ENCODE assay signal across 15 cellular contexts in genomic region chr22:26707090-26707489, GRCh38. TPM values are rescaled to one million over a fixed set of nuclear protein-coding genes. Genes with fewer than 3 reads are reported as not detected.
DNase-seq lines count a peak whose midpoint lies in the region; ATAC-seq, FAIRE-seq and TF ChIP-seq lines count a peak whose summit lies in the region.
"Had no signal": no experiment of that assay in that cellular context is flagged by ENCODE, and none has a peak within 500 bp of the region (broad histone marks: within the 10 kb centered on the region; RNA-seq: fewer than 3 reads in every experiment).

No MANE protein-coding gene starts in this region.

- H4K5ac ChIP-seq in H1 (ENCODE audit: insufficient read length, low read depth, low read length): no peak overlapping the region

- WGBS in H1 (ENCODE audit: extremely low coverage in 1 of 2, insufficient coverage in 1 of 2, insufficient read length in 1 of 2, insufficient replicate concordance in 2 of 2, low coverage in 1 of 2, low lambda C conversion rate in 2 of 2, missing lambda C conversion rate in 1 of 2), 2 experiments: 94% methylated on average over 2 of the region's 2 CpGs; no CpG with 5 or more reads in 1 of the 2 experiments
- WGBS in esophagus squamous epithelium, 2 donors: 86 to 93% methylated on average over 2 of the region's 2 CpGs

- H3K4me3 ChIP-seq in HEK293 (ENCODE audit: low read depth, low read length) (no peak overlapping the region), H1 (ENCODE audit: extremely low read depth in 1 of 4, insufficient read depth in 2 of 4, low read depth in 3 of 4, low read length in 4 of 4) (no peak overlapping the region), esophagus squamous epithelium (no peak overlapping the region), gastrocnemius medialis (no peak overlapping the region)
- H3K4me3 ChIP-seq: GM23248 had no signal

- TF ChIP-seq CTCF in HEK293 (tag by site-specific recombination; IDR thresholded peaks at IDR 0.05) (no peak), H1 (IDR thresholded peaks at IDR 0.05; ENCODE audit: control extremely low read depth in 1 of 3, insufficient read depth in 1 of 3, low read depth in 1 of 3, low read length in 3 of 3) (no peak), esophagus squamous epithelium (IDR thresholded peaks at IDR 0.05) (no peak), gastrocnemius medialis (IDR thresholded peaks at IDR 0.05 in 4 of 5, conservative IDR thresholded peaks at IDR 0.05 in 1 of 5) (no peak)

- no peak overlapping the region for H2AFZ ChIP-seq in H1 (ENCODE audit: low read length)
- H2AFZ ChIP-seq: GM23248 had no signal

- DNase-seq in MV-4-11 (lab: John Stamatoyannopoulos, UW): peak; percentile 18
- peak; percentile 11 for DNase-seq in OCI-M1 (lab: John Stamatoyannopoulos, UW)
- DNase-seq in H1 (ENCODE audit: low read depth in 1 of 2, low spot score in 2 of 2): no peak
- no peak for DNase-seq in iPS-NIHi7 (ENCODE audit: extremely low spot score)
- no peak for DNase-seq in esophagus squamous epithelium (lab: John Stamatoyannopoulos, UW)
- DNase-seq in gastrocnemius medialis: no peak
- DNase-seq: CD8-positive, alpha-beta T cell; DND-41; GF-D8; GM23248; H7; IMR-90 had no signal

- H2AK5ac ChIP-seq in H1 (ENCODE audit: low read depth, low read length): no peak overlapping the region

- no peaks in the 10 kb centered on the region for H3K79me2 ChIP-seq in H1 (ENCODE audit: control insufficient read depth in 1 of 2, insufficient read depth in 2 of 2, low read length in 2 of 2)

- H3K14ac ChIP-seq in H1 (ENCODE audit: insufficient read length): no peak overlapping the region

- ATAC-seq in gastrocnemius medialis (no peak), esophagus mucosa (no peak)
- ATAC-seq: CD8-positive, alpha-beta T cell had no signal

- CTCF ChIA-PET in HEK293 (lab: Yijun Ruan, JAX) (interaction anchor here (0.6 to 0.7 kb wide), 2 partner anchors 10 to 959 kb away, joined by 4 to 6 read pairs; no protein-coding TSS in a partner anchor), H1 (lab: Charles Lee; ENCODE audit: partially characterized antibody) (interaction anchor here (0.7 to 0.9 kb wide), 2 partner anchors 11 to 97 kb away, joined by 3 read pairs; no protein-coding TSS in a partner anchor)

- no peak overlapping the region for H2BK5ac ChIP-seq in H1 (ENCODE audit: low read depth, low read length)

- no peak overlapping the region for H3K9ac ChIP-seq in H1 (replicated peaks in 1 of 4; ENCODE audit: extremely low read depth in 1 of 4, low read depth in 3 of 4, low read length in 3 of 4)
- H3K9ac ChIP-seq: GM23248 had no signal

- no peak overlapping the region for H3K27ac ChIP-seq in HEK293 (ENCODE audit: extremely low read depth, low read depth, low read length)
- no peak overlapping the region for H3K27ac ChIP-seq in H1 (ENCODE audit: low read depth, low read length)
- H3K27ac ChIP-seq in esophagus squamous epithelium: no peak overlapping the region
- H3K27ac ChIP-seq in gastrocnemius medialis: no peak overlapping the region
- H3K27ac ChIP-seq: GM23248 had no signal

- H2BK120ac ChIP-seq in H1 (replicated peaks; ENCODE audit: low read depth, low read length): no peak overlapping the region

- no peak overlapping the region for H4K8ac ChIP-seq in H1 (ENCODE audit: extremely low read depth, insufficient read depth, low read length)

- no peak overlapping the region for H3K23ac ChIP-seq in H1 (ENCODE audit: insufficient read length)

- H2BK12ac ChIP-seq in H1 (ENCODE audit: low read depth, low read length): no peak overlapping the region

- H3K4me2 ChIP-seq in H1 (ENCODE audit: insufficient read depth in 1 of 2, low read depth in 2 of 2, low read length in 2 of 2): no peak overlapping the region

- no peak overlapping the region for H3K4ac ChIP-seq in H1 (replicated peaks; ENCODE audit: insufficient read length, low read depth, low read length)

- no peaks in the 10 kb centered on the region for H3K79me1 ChIP-seq in H1 (ENCODE audit: low read depth, low read length)

- no peak overlapping the region for H2BK15ac ChIP-seq in H1 (ENCODE audit: low read length)

- TF ChIP-seq EP300 in H1 (IDR thresholded peaks at IDR 0.05; ENCODE audit: borderline replicate concordance in 1 of 2, low read depth in 2 of 2, low read length in 2 of 2): no peak

- POLR2A ChIA-PET in HEK293 (lab: Yijun Ruan, JAX): no interaction called here
- POLR2A ChIA-PET in H1 (lab: Charles Lee; ENCODE audit: partially characterized antibody): interaction anchor here (1.2 kb wide), 1 partner anchor 29 kb away, joined by 3 read pairs; no protein-coding TSS in a partner anchor

- no peaks in the 10 kb centered on the region for H3K23me2 ChIP-seq in H1 (ENCODE audit: low read depth, low read length)

- peaks cover 0 to 3% of the 10 kb centered on the region in 2 experiments; a peak in 1 of 3 replicates for H3K36me3 ChIP-seq in HEK293 (ENCODE audit: control insufficient read depth in 2 of 2, insufficient read depth in 1 of 2, low read length in 2 of 2)
- peaks cover 0 to 7% (median 0%) of the 10 kb centered on the region in 4 experiments; a peak in 2 of 8 replicates for H3K36me3 ChIP-seq in H1 (ENCODE audit: control insufficient read depth in 2 of 4, insufficient read depth in 4 of 4, low read length in 3 of 4)
- peaks cover 0 to 17% (median 0%) of the 10 kb centered on the region in 3 donors for H3K36me3 ChIP-seq in esophagus squamous epithelium
- no peaks in the 10 kb centered on the region for H3K36me3 ChIP-seq in gastrocnemius medialis

- H3K56ac ChIP-seq in H1 (replicated peaks; ENCODE audit: insufficient read length, low read depth, low read length): no peak overlapping the region

- FAIRE-seq in H1 (lab: Jason Lieb, UNC): no peak
- FAIRE-seq: A204.1 had no signal

- no peaks in the 10 kb centered on the region for H3K4me1 ChIP-seq in HEK293 (ENCODE audit: control insufficient read depth, insufficient read depth, low read length)
- H3K4me1 ChIP-seq in H1 (replicated peaks in 1 of 4; ENCODE audit: control insufficient read depth in 3 of 4, insufficient read depth in 4 of 4, low read length in 3 of 4): no peaks in the 10 kb centered on the region
- H3K4me1 ChIP-seq in esophagus squamous epithelium: no peaks in the 10 kb centered on the region
- H3K4me1 ChIP-seq in gastrocnemius medialis: peaks cover 3 to 10% of the 10 kb centered on the region in 2 donors

- H3K18ac ChIP-seq in H1 (ENCODE audit: extremely low read depth, low read length): no peak overlapping the region

- in situ Hi-C loops in gastrocnemius medialis (cut with MboI; ENCODE audit: low sequenced_read_pairs in 4 of 4): no loop called here

- intact Hi-C loops in esophagus squamous epithelium (cut with DNase I) (no loop called here), gastrocnemius medialis (cut with DNase I; ENCODE audit: low total_unique reads) (no loop called here)

- H3K9me3 ChIP-seq in HEK293 (ENCODE audit: control insufficient read depth, insufficient read depth, low read depth, low read length) (no peaks in the 10 kb centered on the region; the same call in 1 of the 2 replicates), H1 (ENCODE audit: insufficient read depth in 2 of 2, low read depth in 1 of 2, low read length in 1 of 2) (peaks cover 10 to 14% of the 10 kb centered on the region in 2 experiments; a peak in 3 of 4 replicates), esophagus squamous epithelium (no peaks in the 10 kb centered on the region), gastrocnemius medialis (no peaks in the 10 kb centered on the region)

- H4K20me1 ChIP-seq in H1 (replicated peaks in 1 of 2; ENCODE audit: control insufficient read depth in 1 of 2, insufficient read depth in 2 of 2, low read length in 2 of 2): no peaks in the 10 kb centered on the region

- H3K27me3 ChIP-seq in H1 (replicated peaks in 1 of 4; ENCODE audit: control insufficient read depth in 3 of 4, extremely low read depth in 1 of 4, insufficient read depth in 3 of 4, low read length in 3 of 4) (no peaks in the 10 kb centered on the region), esophagus squamous epithelium (no peaks in the 10 kb centered on the region), gastrocnemius medialis (no peaks in the 10 kb centered on the region)

- no peak overlapping the region for H2BK20ac ChIP-seq in H1 (ENCODE audit: low read length)

- no peak for TF ChIP-seq POLR2A in H1 (IDR thresholded peaks at IDR 0.05; ENCODE audit: control extremely low read depth in 1 of 2, low read depth in 2 of 2, low read length in 2 of 2)
- TF ChIP-seq POLR2A in esophagus squamous epithelium (IDR thresholded peaks at IDR 0.05): no peak
- no peak for TF ChIP-seq POLR2A in gastrocnemius medialis (IDR thresholded peaks at IDR 0.05)

- TF ChIP-seq RAD21 in H1 (IDR thresholded peaks at IDR 0.05 in 1 of 2, conservative IDR thresholded peaks at IDR 0.05 in 1 of 2; ENCODE audit: low read depth in 2 of 2, low read length in 2 of 2): no peak

- no peak overlapping the region for H4K91ac ChIP-seq in H1 (replicated peaks; ENCODE audit: insufficient read length, low read length)

TF ChIP-seq in H1, 55 proteins besides CTCF, POLR2A, EP300 and RAD21:
- TF ChIP-seq KDM1A (IDR thresholded peaks at IDR 0.05; ENCODE audit: borderline replicate concordance, low read length) (0 out of 2 replicates have a peak, but pooled peaks have one; percentile 26), TCF12 (IDR thresholded peaks at IDR 0.05; ENCODE audit: low read depth, low read length) (no peak)

RNA-seq across cellular contexts. Expression of gene MIAT, which starts 49.7 kb away (rescaled TPM):
- 33.8 and 36.0 TPM in 2 replicates for total RNA-seq in H1 (2021; fragmentation: NEBNext Ultra II Directional; extraction: Animal tissue kit (Norgen Biotek cat#: 25700))
- 27.6 and 38.3 TPM in 2 replicates for polyA plus RNA-seq in H1 (2011; rRNA removed)
- polyA plus RNA-seq in H1 (2011; cell fraction: cytosol; rRNA removed): 55.4 TPM
- 134 TPM for polyA plus RNA-seq in H1 (2011; cell fraction: nucleus; rRNA removed)
- 55.6 to 81.0 TPM (median 63.3 TPM) in 4 replicates for polyA plus RNA-seq in H1 (2012, experiment 1 of 2)
- 4.6 TPM for polyA plus RNA-seq in H1 (2012, experiment 2 of 2)
- 44.4 TPM for polyA plus RNA-seq in H1 (2013, experiment 1 of 2)
- 37.1 TPM for polyA plus RNA-seq in H1 (2013, experiment 2 of 2)
- polyA minus RNA-seq in H1 (2011; rRNA and poly(A)+ RNA removed): 75.5 and 135 TPM in 2 replicates
- 20.6 TPM for polyA minus RNA-seq in H1 (2011; cell fraction: cytosol; rRNA and poly(A)+ RNA removed)
- polyA minus RNA-seq in H1 (2011; cell fraction: nucleus; rRNA and poly(A)+ RNA removed): 72.4 TPM
- 1 to 10 TPM in 2 of 4 donors, under 1 TPM in 2; 0.50 to 2.4 (median 1.4) TPM for total RNA-seq in esophagus squamous epithelium
- total RNA-seq in gastrocnemius medialis: under 1 TPM in 3 of 4 donors, not detected in 1; 0.02 to 0.25 (median 0.07) TPM
- total RNA-seq in esophagus mucosa: 1.1 TPM

Comparison
In these comparisons a context has a peak if more than half of its experiments do, and no peak if none do; other contexts are left out.
1. DNase-seq: peak in MV-4-11 (single experiment) and OCI-M1 (single experiment); none in H1 (0 of 2), iPS-NIHi7 (single experiment), esophagus squamous epithelium (single experiment) and gastrocnemius medialis (0 of 2).
2. RNA of gene MIAT, which starts 49.7 kb away (total RNA-seq): 33.8 to 36.0 TPM in H1; 0.50 to 2.4 TPM in esophagus squamous epithelium, 1.1 TPM in esophagus mucosa (single experiment) and 0.02 to 0.25 TPM in gastrocnemius medialis; every median in the first group is over 10 times any median in the second.